Comparison of ENCODE assay signal across 16 cellular contexts in the genomic region with DNA sequence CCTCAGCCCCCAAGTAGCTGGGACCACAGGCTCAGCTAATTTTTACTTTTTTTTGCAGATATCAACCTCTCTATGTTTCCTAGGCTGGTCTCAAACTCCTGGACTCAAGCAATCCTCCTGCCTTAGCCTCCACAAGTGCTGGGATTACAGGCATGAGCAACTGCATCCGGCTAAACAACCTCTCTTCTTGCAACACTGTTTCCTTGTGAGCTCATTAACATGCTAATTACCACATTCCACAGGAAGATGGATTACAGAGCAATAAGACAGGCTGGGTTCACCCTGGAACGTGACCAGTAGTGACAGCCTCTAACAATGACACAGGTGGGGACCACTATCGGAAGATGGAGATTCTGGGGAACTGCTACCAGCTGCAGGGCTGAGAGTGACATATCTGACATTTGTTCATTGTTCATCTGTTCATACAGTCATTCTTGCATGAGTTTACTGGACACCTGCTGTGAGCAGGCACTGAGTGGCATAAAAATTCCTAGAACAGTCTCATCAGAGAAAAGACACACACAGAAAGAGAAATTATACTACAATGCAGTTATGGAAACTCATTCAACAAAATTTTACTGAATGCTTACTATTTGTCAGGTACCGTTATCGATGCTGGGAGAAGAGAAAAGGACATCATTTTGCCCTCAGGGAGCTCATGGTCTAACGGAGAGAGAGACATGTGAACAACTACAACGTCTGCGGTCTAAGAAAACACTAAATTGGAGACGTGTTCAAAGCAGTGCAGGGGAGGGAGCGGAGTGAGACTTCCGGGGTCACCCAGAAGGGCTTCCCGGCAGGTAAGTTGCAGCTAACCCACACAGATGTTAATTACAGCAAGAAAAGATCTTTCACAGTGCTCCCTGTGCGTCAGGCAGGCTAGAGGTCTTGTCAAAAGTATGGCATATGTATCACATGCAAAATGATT. TPM values are rescaled to one million over a fixed set of nuclear protein-coding genes. Genes with fewer than 3 reads are reported as not detected.
DNase-seq lines count a peak whose midpoint lies in the region; ATAC-seq and TF ChIP-seq lines count a peak whose summit lies in the region.
"Had no signal": no experiment of that assay in that cellular context is flagged by ENCODE, and none has a peak within 500 bp of the region (broad histone marks: within the 10 kb centered on the region; RNA-seq: fewer than 3 reads in every experiment).

No MANE protein-coding gene starts in this region.

- H3K4me1 Mint-ChIP-seq in central memory CD8-positive, alpha-beta T cell = peaks cover 11% of the 10 kb centered on the region
- H3K4me1 Mint-ChIP-seq in stimulated activated memory B cell treated with anti-CD40 and anti-IgM and Interleukin-4, amounts not matched to agents 10 μg/mL and 1 μg/mL and 100 μg/mL, for 72 hours = peaks cover 13% of the 10 kb centered on the region

- no peak overlapping the region for H3K23ac ChIP-seq in IMR-90 (ENCODE audit: low read depth, low read length)

- H3K9me1 ChIP-seq in IMR-90 (ENCODE audit: insufficient read depth, low read length) = no peaks in the 10 kb centered on the region; the same call in 1 of the 2 replicates

- no peak overlapping the region for H3K4me3 Mint-ChIP-seq in central memory CD8-positive, alpha-beta T cell
- no peak overlapping the region for H3K4me3 Mint-ChIP-seq in stimulated activated memory B cell treated with anti-CD40 and anti-IgM and Interleukin-4, amounts not matched to agents 10 μg/mL and 1 μg/mL and 100 μg/mL, for 72 hours
- H3K4me3 Mint-ChIP-seq: activated B cell treated with CpG ODN at 0.5 μM for 24 hours; CD4-positive, CD25-positive, alpha-beta regulatory T cell; stimulated activated naive CD8-positive, alpha-beta T cell treated with anti-CD3 and anti-CD28 coated beads, Interleukin-15, Interleukin-2, amounts not matched to agents 100 ng/mL and 50 ng/mL, for 24 hours had no signal

- H3K4me2 ChIP-seq in IMR-90 (ENCODE audit: low read depth, low read length) = no peak overlapping the region

- TF ChIP-seq RAD21 in IMR-90 (IDR thresholded peaks at IDR 0.05; ENCODE audit: low read length) = no peak

- POLR2A ChIA-PET in IMR-90 (lab: Charles Lee; ENCODE audit: unreplicated experiment) = no interaction called here

- no peaks in the 10 kb centered on the region for H3K79me1 ChIP-seq in IMR-90 (ENCODE audit: low read depth in 1 of 2, low read length in 2 of 2)

- peak overlapping the region; percentile 8 for H3K27ac Mint-ChIP-seq in central memory CD8-positive, alpha-beta T cell (ENCODE audit: low read depth)
- H3K27ac Mint-ChIP-seq in stimulated activated memory B cell treated with anti-CD40 and anti-IgM and Interleukin-4, amounts not matched to agents 10 μg/mL and 1 μg/mL and 100 μg/mL, for 72 hours = no peak overlapping the region
- H3K27ac Mint-ChIP-seq: activated B cell treated with CpG ODN at 0.5 μM for 24 hours; stimulated activated naive CD8-positive, alpha-beta T cell treated with anti-CD3 and anti-CD28 coated beads, Interleukin-15, Interleukin-2, amounts not matched to agents 100 ng/mL and 50 ng/mL, for 24 hours had no signal

- H4K5ac ChIP-seq in IMR-90 (ENCODE audit: low read depth, low read length) = no peak overlapping the region

- no peak overlapping the region for H2BK120ac ChIP-seq in IMR-90 (ENCODE audit: low read depth, low read length)

- no TSS peak for BruUV-seq in IMR-90 (replicated peaks; lab: Mats Ljungman, UMichigan)

- H3K14ac ChIP-seq in IMR-90 (replicated peaks; ENCODE audit: low read depth, low read length) = 0 out of 2 replicates have a peak overlapping the region, but pooled peaks have one; percentile 8

- H4K91ac ChIP-seq in IMR-90 (ENCODE audit: insufficient read depth, low read depth, low read length) = no peak overlapping the region

- H2BK5ac ChIP-seq in IMR-90 (ENCODE audit: low read depth, low read length, poor library complexity, severe bottlenecking) = no peak overlapping the region

- dilution Hi-C loops in IMR-90 (cut with HindIII; ENCODE audit: low sequenced_read_pairs, unreplicated experiment) = no loop called here

- intact Hi-C loops in IMR-90 (cut with micrococcal nuclease) = no loop called here

- 67% methylated on average over 1 of the region's 13 CpGs; no CpG with 5 or more reads in 1 of the 2 experiments for WGBS in IMR-90 (ENCODE audit: extremely low coverage in 2 of 2, insufficient read length in 1 of 2), 2 experiments

- no peak for TF ChIP-seq CTCF in IMR-90 (conservative IDR thresholded peaks at IDR 0.05; ENCODE audit: low read depth, low read length)

- DNase-seq in Caki2 (ENCODE audit: low read depth) (peak; percentile 23), IMR-90 (no peak), myocyte (ENCODE audit: low read depth) (peak; percentile 57), ureter (ENCODE audit: low spot score) (no peak), epidermal melanocyte (ENCODE audit: insufficient read length, low spot score) (no peak), NCI-H774 (lab: John Stamatoyannopoulos, UW) (no peak)
- DNase-seq in central memory CD8-positive, alpha-beta T cell (ENCODE audit: low spot score in 2 of 2) = no peak
- DNase-seq: activated B cell treated with CpG ODN at 0.5 μM for 24 hours; activated gamma-delta T cell treated with Interleukin-2 at 50 U/mL for 16 hours; caudate nucleus; CD4-positive, CD25-positive, alpha-beta regulatory T cell; GM23248; occipital lobe; stimulated activated CD4-positive, alpha-beta T cell treated with anti-CD3 and anti-CD28 coated beads, Interleukin-1b, Interleukin-23, amount 100 ng/mL, for 48 hours had no signal

- H3K36me3 ChIP-seq in IMR-90 (ENCODE audit: control insufficient read depth, insufficient read depth, low read length) = no peaks in the 10 kb centered on the region

- H4K8ac ChIP-seq in IMR-90 (ENCODE audit: low read depth in 2 of 2, low read length in 2 of 2) = no peak overlapping the region

- no peak for TF ChIP-seq POLR2A in IMR-90 (IDR thresholded peaks at IDR 0.05; ENCODE audit: low read depth, low read length)

- no peak overlapping the region for H2BK20ac ChIP-seq in IMR-90 (ENCODE audit: low read depth, low read length)

- no peak overlapping the region for H3K56ac ChIP-seq in IMR-90 (ENCODE audit: extremely low read depth, insufficient read depth, low read length)

- no peak overlapping the region for H3K9ac ChIP-seq in IMR-90 (ENCODE audit: low read depth, low read length)
- H3K9ac ChIP-seq: GM23248 had no signal

- in situ Hi-C loops in Caki2 (cut with HindIII; ENCODE audit: low pct_unique_long_range_greater_than_20kb, low sequenced_read_pairs) (no loop called here), IMR-90 (cut with MboI; ENCODE audit: low sequenced_read_pairs) (no loop called here)

- H3K27me3 ChIP-seq in IMR-90 (ENCODE audit: control insufficient read depth, insufficient read depth, low read length) = no peaks in the 10 kb centered on the region

- no peak overlapping the region for H2BK15ac ChIP-seq in IMR-90 (ENCODE audit: low read depth, low read length)

- no peak overlapping the region for H3K4me3 ChIP-seq in IMR-90 (ENCODE audit: insufficient read depth, low read depth, low read length)
- H3K4me3 ChIP-seq: GM23248 had no signal

- H2AK9ac ChIP-seq in IMR-90 (replicated peaks; ENCODE audit: low read depth, low read length, poor library complexity) = no peak overlapping the region

- CTCF ChIA-PET in IMR-90 (lab: Yijun Ruan, JAX) = interaction anchor here (0.5 kb wide), 1 partner anchor 45 kb away, joined by 3 read pairs; no protein-coding TSS in a partner anchor

- no peaks in the 10 kb centered on the region for H3K9me3 ChIP-seq in IMR-90 (ENCODE audit: control insufficient read depth, insufficient read depth, low read length)

- ATAC-seq in IMR-90 (ENCODE audit: low read depth) = no peak
- peak; percentile 76 for ATAC-seq in central memory CD8-positive, alpha-beta T cell (replicated peaks; ENCODE audit: extremely low read depth, poor library complexity, severe bottlenecking)
- no peak for ATAC-seq in stimulated activated memory B cell treated with anti-CD40 and anti-IgM and Interleukin-4, amounts not matched to agents 10 μg/mL and 1 μg/mL and 100 μg/mL, for 72 hours

- no peaks in the 10 kb centered on the region for H4K20me1 ChIP-seq in IMR-90 (ENCODE audit: insufficient read depth, low read length)

- no peak overlapping the region for H2AFZ ChIP-seq in IMR-90 (replicated peaks; ENCODE audit: low read length, poor library complexity)
- H2AFZ ChIP-seq: GM23248 had no signal

- H3K9me3 Mint-ChIP-seq in central memory CD8-positive, alpha-beta T cell = no peaks in the 10 kb centered on the region
- no peaks in the 10 kb centered on the region for H3K9me3 Mint-ChIP-seq in stimulated activated memory B cell treated with anti-CD40 and anti-IgM and Interleukin-4, amounts not matched to agents 10 μg/mL and 1 μg/mL and 100 μg/mL, for 72 hours
- H3K9me3 Mint-ChIP-seq: activated B cell treated with CpG ODN at 0.5 μM for 24 hours; CD4-positive, CD25-positive, alpha-beta regulatory T cell; stimulated activated naive CD8-positive, alpha-beta T cell treated with anti-CD3 and anti-CD28 coated beads, Interleukin-15, Interleukin-2, amounts not matched to agents 100 ng/mL and 50 ng/mL, for 24 hours had no signal

- no peak overlapping the region for H3K18ac ChIP-seq in IMR-90 (ENCODE audit: low read depth, low read length)

- no peak overlapping the region for H3K27ac ChIP-seq in IMR-90 (ENCODE audit: insufficient read depth, low read length)
- H3K27ac ChIP-seq: GM23248 had no signal

- no peak overlapping the region for H3K4ac ChIP-seq in IMR-90 (ENCODE audit: low read depth, low read length)

- no peaks in the 10 kb centered on the region for H3K27me3 Mint-ChIP-seq in central memory CD8-positive, alpha-beta T cell
- no peaks in the 10 kb centered on the region for H3K27me3 Mint-ChIP-seq in stimulated activated memory B cell treated with anti-CD40 and anti-IgM and Interleukin-4, amounts not matched to agents 10 μg/mL and 1 μg/mL and 100 μg/mL, for 72 hours
- H3K27me3 Mint-ChIP-seq: activated B cell treated with CpG ODN at 0.5 μM for 24 hours; CD4-positive, CD25-positive, alpha-beta regulatory T cell; stimulated activated naive CD8-positive, alpha-beta T cell treated with anti-CD3 and anti-CD28 coated beads, Interleukin-15, Interleukin-2, amounts not matched to agents 100 ng/mL and 50 ng/mL, for 24 hours had no signal

- no peak overlapping the region for H2AK5ac ChIP-seq in IMR-90 (ENCODE audit: low read depth, low read length)

- H3K4me1 ChIP-seq in IMR-90 (ENCODE audit: control insufficient read depth, insufficient read depth, low read length) = 0 out of 2 replicates have a peak, but pooled peaks cover 3% of the 10 kb centered on the region

- H3K36me3 Mint-ChIP-seq in central memory CD8-positive, alpha-beta T cell (ENCODE audit: insufficient read depth) = peaks cover 9% of the 10 kb centered on the region
- peaks cover 42% of the 10 kb centered on the region for H3K36me3 Mint-ChIP-seq in stimulated activated memory B cell treated with anti-CD40 and anti-IgM and Interleukin-4, amounts not matched to agents 10 μg/mL and 1 μg/mL and 100 μg/mL, for 72 hours

RNA-seq across cellular contexts. Expression of a gene that starts 37.6 kb away (rescaled TPM):
- total RNA-seq in Caki2 (2014; rRNA removed; shearing (Covaris generic); ENCODE audit: low replicate concordance) = 0.44 and 1.7 TPM in 2 replicates
- total RNA-seq in IMR-90 (2012; rRNA removed) (0.28 TPM in 1 of 2 replicates, not detected in the other), myocyte (not detected in 2 replicates), ureter (not detected)
- 0.07 TPM in 1 of 2 replicates, not detected in the other for polyA plus RNA-seq in IMR-90 (2012; rRNA removed)
- 0.10 TPM in 1 of 2 replicates, not detected in the other for polyA plus RNA-seq in IMR-90 (2012; cell fraction: cytosol; rRNA removed)
- polyA plus RNA-seq in IMR-90 (2012; cell fraction: nucleus; rRNA removed; ENCODE audit: low replicate concordance) = 0.05 and 0.22 TPM in 2 replicates
- 0.23 TPM for polyA plus RNA-seq in myocyte (2012)
- total RNA-seq: activated B cell treated with CpG ODN at 0.5 μM for 24 hours; CD4-positive, CD25-positive, alpha-beta regulatory T cell; GM23248; occipital lobe had no signal
- polyA plus RNA-seq: GM23248 had no signal

Comparison
In these comparisons a context has a peak if more than half of its experiments do, and no peak if none do; other contexts are left out.
1. DNase-seq: peak in Caki2 (single experiment) and myocyte (single experiment); none in IMR-90 (single experiment), central memory CD8-positive, alpha-beta T cell (0 of 2), ureter (single experiment), epidermal melanocyte (single experiment) and NCI-H774 (single experiment).